Comparison of ENCODE assay signal across 10 cellular contexts in genomic region chr2:233855345-233855744, GRCh38. TPM values are rescaled to one million over a fixed set of nuclear protein-coding genes. Genes with fewer than 3 reads are reported as not detected.
DNase-seq lines count a peak whose midpoint lies in the region; ATAC-seq and TF ChIP-seq lines count a peak whose summit lies in the region.
"Had no signal": no experiment of that assay in that cellular context is flagged by ENCODE, and none has a peak within 500 bp of the region (broad histone marks: within the 10 kb centered on the region; RNA-seq: fewer than 3 reads in every experiment).

No MANE protein-coding gene starts in this region.

- no peak for TF ChIP-seq RAD21 in SK-N-SH (IDR thresholded peaks at IDR 0.05; ENCODE audit: low read length)

- H3K79me2 ChIP-seq in SK-N-SH (ENCODE audit: insufficient read depth) (peaks cover 40% of the 10 kb centered on the region), OCI-LY3 (ENCODE audit: low read length) (peaks cover 40% of the 10 kb centered on the region), mammary epithelial cell (ENCODE audit: insufficient read depth, low read length) (peaks cover 39% of the 10 kb centered on the region)

- H3K4me3 ChIP-seq in SK-N-SH (ENCODE audit: low read depth in 2 of 2, low read length in 1 of 2) (peak overlapping the region in 1 of 2 experiments; percentile 93; a peak in 1 of 4 replicates), OCI-LY3 (ENCODE audit: low read length) (peak overlapping the region; percentile 93), mammary epithelial cell (replicated peaks in 1 of 3; ENCODE audit: insufficient read depth in 1 of 3, low read depth in 2 of 3, low read length in 3 of 3) (no peak overlapping the region), neuron (ENCODE audit: low read length) (peak overlapping the region; percentile 94), aorta (ENCODE audit: low read length in 2 of 2) (no peak overlapping the region)

- no peak for ATAC-seq in SK-N-SH treated with all-trans-retinoic acid at 6 μM for 48 hours
- ATAC-seq in GM19467 (IDR thresholded peaks at IDR 0.05; ENCODE audit: unreplicated experiment): no peak
- no peak for ATAC-seq in aorta (ENCODE audit: low FRiP score)

- DNase-seq in SK-N-SH (no peak), mammary epithelial cell (no peak), GM13977 (ENCODE audit: low spot score) (no peak), aorta (no peak)
- DNase-seq: amniotic stem cell, NCI-H82 had no signal

- H3K4me1 ChIP-seq in SK-N-SH (ENCODE audit: control insufficient read depth in 1 of 2, insufficient read depth in 2 of 2, low read depth in 1 of 2, low read length in 1 of 2) (peaks cover 11 to 20% of the 10 kb centered on the region in 2 experiments; a peak in 2 of 4 replicates), OCI-LY3 (ENCODE audit: low read length) (peaks cover 16% of the 10 kb centered on the region), mammary epithelial cell (ENCODE audit: insufficient read depth, low read length) (peaks cover 26% of the 10 kb centered on the region), neuron (ENCODE audit: insufficient read depth, low read length) (peaks cover 30% of the 10 kb centered on the region), aorta (ENCODE audit: control insufficient read depth in 1 of 2, insufficient read depth in 2 of 2, low read length in 2 of 2) (no peaks in the 10 kb centered on the region)

- TF ChIP-seq CTCF in SK-N-SH (IDR thresholded peaks at IDR 0.05): no peak
- TF ChIP-seq CTCF in OCI-LY3 (IDR thresholded peaks at IDR 0.05; ENCODE audit: low read depth, low read length): no peak
- no peak for TF ChIP-seq CTCF in mammary epithelial cell (conservative IDR thresholded peaks at IDR 0.05 in 1 of 2, IDR thresholded peaks at IDR 0.05 in 1 of 2; ENCODE audit: extremely low read depth in 1 of 2, insufficient read depth in 1 of 2, low read depth in 1 of 2, low read length in 2 of 2)
- TF ChIP-seq CTCF in GM13977 (IDR thresholded peaks at IDR 0.05; ENCODE audit: extremely low read depth, insufficient read depth, missing control alignments): no peak

- H3F3A ChIP-seq in SK-N-SH (replicated peaks; ENCODE audit: insufficient read depth): peaks cover 3% of the 10 kb centered on the region

- 84% methylated on average over 5 of the region's 5 CpGs for WGBS in SK-N-SH (ENCODE audit: low lambda C conversion rate)
- WGBS in mammary epithelial cell (ENCODE audit: low coverage, missing lambda C conversion rate): 75% methylated on average over 5 of the region's 5 CpGs
- 79 to 86% methylated on average over 5 of the region's 5 CpGs for WGBS in aorta, 2 donors

- H3K9me2 ChIP-seq in SK-N-SH: no peaks in the 10 kb centered on the region

- no TSS peak for BruUV-seq in mammary epithelial cell (replicated peaks; lab: Mats Ljungman, UMichigan)

- no peaks in the 10 kb centered on the region for H3K9me3 ChIP-seq in SK-N-SH
- no peaks in the 10 kb centered on the region for H3K9me3 ChIP-seq in OCI-LY3 (ENCODE audit: insufficient read depth, low read length)
- H3K9me3 ChIP-seq in mammary epithelial cell (replicated peaks; ENCODE audit: insufficient read depth, low read length): no peaks in the 10 kb centered on the region
- no peaks in the 10 kb centered on the region for H3K9me3 ChIP-seq in neuron (ENCODE audit: low read length)
- no peaks in the 10 kb centered on the region for H3K9me3 ChIP-seq in aorta (ENCODE audit: control insufficient read depth, low read length)

- TF ChIP-seq EP300 in SK-N-SH (IDR thresholded peaks at IDR 0.05; ENCODE audit: borderline replicate concordance in 1 of 2, low read depth in 1 of 2, low read length in 1 of 2): no peak

- POLR2A ChIA-PET in SK-N-SH (lab: Yijun Ruan, JAX): interaction anchor here (0.7 kb wide), 1 partner anchor 1303 kb away, joined by 3 read pairs; no protein-coding TSS in a partner anchor

- CTCF ChIA-PET in SK-N-SH (lab: Yijun Ruan, JAX): interaction anchor here (0.7 to 1.5 kb wide), 3 partner anchors 8 to 21 kb away, joined by 3 read pairs; no protein-coding TSS in a partner anchor
- CTCF ChIA-PET in mammary epithelial cell (lab: Charles Lee; ENCODE audit: low non-redundant PET): no interaction called here

- H4K20me1 ChIP-seq in SK-N-SH (ENCODE audit: insufficient read depth) (peaks cover 10% of the 10 kb centered on the region; the same call in 1 of the 2 replicates), OCI-LY3 (ENCODE audit: insufficient read depth, low read length) (peaks cover 19% of the 10 kb centered on the region), mammary epithelial cell (ENCODE audit: insufficient read depth, low read length) (no peaks in the 10 kb centered on the region)

- H3K9ac ChIP-seq in SK-N-SH: no peak overlapping the region
- H3K9ac ChIP-seq in OCI-LY3 (ENCODE audit: low read length): no peak overlapping the region
- no peak overlapping the region for H3K9ac ChIP-seq in mammary epithelial cell (ENCODE audit: insufficient read depth, low read length)

- in situ Hi-C loops in mammary epithelial cell (cut with MboI; ENCODE audit: low sequenced_read_pairs in 2 of 2) (no loop called here), GM13977 (cut with MboI; ENCODE audit: low pct_unique_long_range_greater_than_20kb, low sequenced_read_pairs, unreplicated experiment) (no loop called here)

- H2AFZ ChIP-seq in SK-N-SH (ENCODE audit: low read depth) (peak overlapping the region; percentile 99; the same call in 1 of the 2 replicates), OCI-LY3 (ENCODE audit: low read depth, low read length) (no peak overlapping the region), mammary epithelial cell (ENCODE audit: low read depth, low read length) (peak overlapping the region; percentile 96), neuron (ENCODE audit: low read depth, low read length) (no peak overlapping the region)

- intact Hi-C loops in mammary epithelial cell (cut with micrococcal nuclease): loop anchor here (5.0 to 10.0 kb wide), 3 partner anchors 247 to 647 kb away; no protein-coding TSS in a partner anchor
- intact Hi-C loops in aorta (cut with DNase I): no loop called here

- H3K27me3 ChIP-seq in SK-N-SH (ENCODE audit: insufficient read depth): no peaks in the 10 kb centered on the region
- no peaks in the 10 kb centered on the region for H3K27me3 ChIP-seq in OCI-LY3 (ENCODE audit: low read depth, low read length)
- no peaks in the 10 kb centered on the region for H3K27me3 ChIP-seq in mammary epithelial cell (ENCODE audit: insufficient read depth, low read length)
- no peaks in the 10 kb centered on the region for H3K27me3 ChIP-seq in neuron (ENCODE audit: insufficient read depth, low read length)
- no peaks in the 10 kb centered on the region for H3K27me3 ChIP-seq in aorta (ENCODE audit: control insufficient read depth in 1 of 2, insufficient read depth in 2 of 2, low read length in 1 of 2)

- peak overlapping the region; percentile 96 for H3K4me2 ChIP-seq in SK-N-SH
- peak overlapping the region; percentile 80 for H3K4me2 ChIP-seq in OCI-LY3 (ENCODE audit: low read length)
- H3K4me2 ChIP-seq in mammary epithelial cell (ENCODE audit: insufficient read depth, low read depth, low read length): peak overlapping the region; percentile 95

- dilution Hi-C loops in mammary epithelial cell (cut with HindIII; ENCODE audit: low sequenced_read_pairs): no loop called here

- peaks cover 6 to 16% of the 10 kb centered on the region in 2 experiments for H3K36me3 ChIP-seq in SK-N-SH (replicated peaks in 1 of 2; ENCODE audit: control insufficient read depth in 1 of 2, insufficient read depth in 2 of 2, low read length in 1 of 2)
- peaks cover 28% of the 10 kb centered on the region for H3K36me3 ChIP-seq in OCI-LY3 (replicated peaks; ENCODE audit: low read depth, low read length)
- H3K36me3 ChIP-seq in mammary epithelial cell (ENCODE audit: insufficient read depth, low read length): peaks cover 11% of the 10 kb centered on the region
- H3K36me3 ChIP-seq in neuron (ENCODE audit: insufficient read depth, low read length): peaks cover 24% of the 10 kb centered on the region
- H3K36me3 ChIP-seq in aorta (ENCODE audit: control insufficient read depth in 1 of 2, insufficient read depth in 2 of 2, low read length in 1 of 2): no peaks in the 10 kb centered on the region

- H3K27ac ChIP-seq in SK-N-SH (ENCODE audit: low read depth in 2 of 2, low read length in 1 of 2): no peak overlapping the region
- no peak overlapping the region for H3K27ac ChIP-seq in OCI-LY3 (ENCODE audit: low read length)
- no peak overlapping the region for H3K27ac ChIP-seq in mammary epithelial cell (ENCODE audit: insufficient read depth, low read depth, low read length)
- H3K27ac ChIP-seq in aorta (ENCODE audit: low read depth in 1 of 2, low read length in 2 of 2): no peak overlapping the region

TF ChIP-seq in SK-N-SH, 30 proteins besides CTCF, POLR2A, EP300 and RAD21 (continues in another document):
- TF ChIP-seq FOXJ3 (CRISPR knock-in tag; IDR thresholded peaks at IDR 0.05) (no peak), RXRA (IDR thresholded peaks at IDR 0.05; ENCODE audit: borderline replicate concordance, low read depth) (no peak), TAF1 (IDR thresholded peaks at IDR 0.05; ENCODE audit: borderline replicate concordance, low read depth, low read length) (no peak), USF2 (IDR thresholded peaks at IDR 0.05; ENCODE audit: borderline replicate concordance, low read depth, low read length) (no peak)

TF ChIP-seq in SK-N-SH treated with all-trans-retinoic acid at 6 μM for 48 hours, 23 proteins besides CTCF, POLR2A, EP300 and RAD21 (continues in another document):
- TF ChIP-seq CSRNP3 (CRISPR knock-in tag; IDR thresholded peaks at IDR 0.05): no peak
- no peak for TF ChIP-seq ZFP3 (CRISPR knock-in tag; IDR thresholded peaks at IDR 0.05)
- no peak for TF ChIP-seq ZNF8 (CRISPR knock-in tag; IDR thresholded peaks at IDR 0.05)
- TF ChIP-seq TCF4 (CRISPR knock-in tag; IDR thresholded peaks at IDR 0.05; ENCODE audit: borderline replicate concordance): no peak
- no peak for TF ChIP-seq ZNF565 (CRISPR knock-in tag; conservative IDR thresholded peaks at IDR 0.05; ENCODE audit: low read depth)
- no peak for TF ChIP-seq CSDC2 (CRISPR knock-in tag; IDR thresholded peaks at IDR 0.05)

RNA-seq across cellular contexts. Expression of gene HJURP, which starts 1.0 kb away (rescaled TPM):
- polyA plus RNA-seq in SK-N-SH (2012; rRNA removed) (13.2 and 16.5 TPM in 2 replicates), mammary epithelial cell (38.6 TPM), aorta (not detected)
- 7.6 and 9.8 TPM in 2 replicates for polyA plus RNA-seq in SK-N-SH (2012; cell fraction: cytosol; rRNA removed)
- 45.0 and 52.3 TPM in 2 replicates for polyA plus RNA-seq in SK-N-SH (2012; cell fraction: nucleus; rRNA removed)
- total RNA-seq in mammary epithelial cell (10 to 100 TPM in 1 of 2 donors, under 1 TPM in 1; 0.67 to 43.5 TPM), aorta (1 to 10 TPM; 1.1 TPM)
- polyA minus RNA-seq in mammary epithelial cell: 67.1 TPM

Comparison
In these comparisons a context has a peak if more than half of its experiments do, and no peak if none do; other contexts are left out.
1. H2AFZ ChIP-seq: peak in SK-N-SH (single experiment) and mammary epithelial cell (single experiment); none in OCI-LY3 (single experiment) and neuron (single experiment).
2. H3K4me3 ChIP-seq: peak in OCI-LY3 (single experiment) and neuron (single experiment); none in mammary epithelial cell (0 of 3) and aorta (0 of 2).
3. RNA of gene HJURP, which starts 1.0 kb away (polyA plus RNA-seq): 38.6 TPM in mammary epithelial cell (single experiment) and 7.6 to 52.3 TPM in SK-N-SH; not detected in aorta; every median in the first group is over 4 times any median in the second.
4. Peak in every context shown above with its lines, with median percentiles within 50 percentile points of each other: H3K4me2 ChIP-seq.